In genomic region chr1:241532864-241533263, GRCh38 we compare ENCODE assay signal across 1 cellular context.
TF ChIP-seq lines count a peak whose summit lies in the region.

No MANE protein-coding gene starts in this region.

TF ChIP-seq in H1, 55 proteins besides CTCF, POLR2A, EP300 and RAD21 (continued from another document):
- TF ChIP-seq E2F6 (IDR thresholded peaks at IDR 0.05): no peak
- no peak for TF ChIP-seq CHD2 (IDR thresholded peaks at IDR 0.05; ENCODE audit: low read length)
- no peak for TF ChIP-seq RNF2 (IDR thresholded peaks at IDR 0.05; ENCODE audit: borderline replicate concordance, low read depth, low read length, missing control alignments, poor library complexity, severe bottlenecking)
- TF ChIP-seq ATF3 (IDR thresholded peaks at IDR 0.05; ENCODE audit: insufficient read depth, low read depth, low read length): no peak
- no peak for TF ChIP-seq CHD1 (IDR thresholded peaks at IDR 0.05; ENCODE audit: low read depth, low read length)
- TF ChIP-seq CREB1 (IDR thresholded peaks at IDR 0.05): no peak
- no peak for TF ChIP-seq SIRT6 (IDR thresholded peaks at IDR 0.05; ENCODE audit: low read length)
- TF ChIP-seq NRF1 (IDR thresholded peaks at IDR 0.05; ENCODE audit: low read depth, low read length): no peak
- TF ChIP-seq CTBP2 (IDR thresholded peaks at IDR 0.05; ENCODE audit: borderline replicate concordance, insufficient read depth, insufficient read length, low read length): no peak
- TF ChIP-seq POLR2AphosphoS5 (IDR thresholded peaks at IDR 0.05; ENCODE audit: low read depth, low read length): no peak
- TF ChIP-seq TAF7 (optimal IDR thresholded peaks at IDR 0.05; ENCODE audit: borderline replicate concordance, low read depth, low read length): no peak
